16 cellular contexts compared by ENCODE assay signal in the genomic region with DNA sequence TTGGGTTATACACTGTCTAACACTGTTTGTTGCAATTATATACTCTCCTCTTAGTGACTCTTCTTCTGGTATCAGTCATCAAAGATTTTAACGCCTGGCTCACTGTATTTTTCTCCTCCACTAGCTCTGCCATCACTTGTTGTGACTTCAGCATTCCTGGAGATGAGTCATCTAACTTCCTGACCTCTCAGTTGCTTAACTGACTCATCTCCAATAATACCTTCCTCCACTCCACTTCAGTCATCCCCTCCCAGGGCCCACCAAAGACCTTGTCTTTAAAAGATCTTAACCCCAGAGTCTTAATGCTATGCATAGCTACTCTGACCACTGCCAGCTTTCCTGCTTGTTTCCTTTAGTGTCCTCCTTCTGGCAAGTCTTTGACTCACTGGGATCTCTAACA. TPM values are rescaled to one million over a fixed set of nuclear protein-coding genes. Genes with fewer than 3 reads are reported as not detected.
DNase-seq lines count a peak whose midpoint lies in the region; ATAC-seq, FAIRE-seq and TF ChIP-seq lines count a peak whose summit lies in the region.
"Had no signal": no experiment of that assay in that cellular context is flagged by ENCODE, and none has a peak within 500 bp of the region (broad histone marks: within the 10 kb centered on the region; RNA-seq: fewer than 3 reads in every experiment).

No MANE protein-coding gene starts in this region.

- no peaks in the 10 kb centered on the region for H3K9me2 ChIP-seq in hepatocyte (replicated peaks; ENCODE audit: insufficient read depth)

- no peak for ATAC-seq in GM21786 (IDR thresholded peaks at IDR 0.05; ENCODE audit: unreplicated experiment)
- no peak for ATAC-seq in GM21576 (IDR thresholded peaks at IDR 0.05; ENCODE audit: unreplicated experiment)
- ATAC-seq: WTC11 had no signal

- TF ChIP-seq POLR2A in adrenal gland (IDR thresholded peaks at IDR 0.05), result no peak

- no peaks in the 10 kb centered on the region for H3K79me2 ChIP-seq in hepatocyte

- peak; percentile 64 for FAIRE-seq in HTR-8/SVneo (lab: Jason Lieb, UNC)

- peak; percentile 82 for DNase-seq in ACHN
- peak; percentile 58 for DNase-seq in HTR-8/SVneo (ENCODE audit: insufficient read length, low spot score)
- peak in 4 of 7 donors; percentile 23 to 43 (median 28) for DNase-seq in adrenal gland
- peak; percentile 52 for DNase-seq in hepatocyte (ENCODE audit: low spot score)
- DNase-seq in midbrain (lab: John Stamatoyannopoulos, UW), result no peak
- DNase-seq in activated CD4-positive, alpha-beta memory T cell treated with anti-CD3 and anti-CD28 coated beads, Interleukin-2, amount 10 ng/mL, durations not matched to agents 7 days and 5 days, result no peak
- DNase-seq: activated effector memory CD4-positive, alpha-beta T cell treated with anti-CD3 and anti-CD28 coated beads, Interleukin-2, amount 50 U/mL, for 16 hours; AML-193; effector memory CD4-positive, alpha-beta T cell; left cardiac atrium; NCI-H1930 had no signal

- CTCF ChIA-PET in activated CD4-positive, alpha-beta memory T cell treated with anti-CD3 and anti-CD28 coated beads, Interleukin-2, amount 10 ng/mL, durations not matched to agents 7 days and 5 days (lab: Charles Lee), result no interaction called here

- TF ChIP-seq CTCF in adrenal gland (IDR thresholded peaks at IDR 0.05), result no peak
- no peak for TF ChIP-seq CTCF in hepatocyte (IDR thresholded peaks at IDR 0.05; ENCODE audit: poor library complexity)

- 26 to 55% (median 34%) methylated on average over 1 of the region's 1 CpG for WGBS in adrenal gland, 4 donors
- 13% methylated on average over 1 of the region's 1 CpG for WGBS in hepatocyte (ENCODE audit: low lambda C conversion rate, missing lambda C conversion rate)

- H3K9me3 Mint-ChIP-seq in activated CD4-positive, alpha-beta memory T cell treated with anti-CD3 and anti-CD28 coated beads, Interleukin-2, amount 10 ng/mL, durations not matched to agents 7 days and 5 days, result no peaks in the 10 kb centered on the region
- H3K9me3 Mint-ChIP-seq: WTC11 had no signal

- H4K20me1 ChIP-seq in hepatocyte (ENCODE audit: insufficient read depth, poor library complexity, severe bottlenecking), result no peaks in the 10 kb centered on the region

- H3K27ac Mint-ChIP-seq in activated CD4-positive, alpha-beta memory T cell treated with anti-CD3 and anti-CD28 coated beads, Interleukin-2, amount 10 ng/mL, durations not matched to agents 7 days and 5 days, result no peak overlapping the region
- H3K27ac Mint-ChIP-seq: WTC11 had no signal

- H3K36me3 ChIP-seq in adrenal gland (replicated peaks in 1 of 2), result no peaks in the 10 kb centered on the region
- no peaks in the 10 kb centered on the region for H3K36me3 ChIP-seq in hepatocyte (replicated peaks; ENCODE audit: insufficient read depth, low read depth)
- H3K36me3 ChIP-seq: HAP-1, prostate gland had no signal

- no peak overlapping the region for H3K4me3 ChIP-seq in adrenal gland
- H3K4me3 ChIP-seq in hepatocyte, result no peak overlapping the region
- H3K4me3 ChIP-seq: HAP-1, prostate gland had no signal

- H3K4me3 Mint-ChIP-seq in activated CD4-positive, alpha-beta memory T cell treated with anti-CD3 and anti-CD28 coated beads, Interleukin-2, amount 10 ng/mL, durations not matched to agents 7 days and 5 days, result no peak overlapping the region
- H3K4me3 Mint-ChIP-seq: WTC11 had no signal

- H3K36me3 Mint-ChIP-seq in activated CD4-positive, alpha-beta memory T cell treated with anti-CD3 and anti-CD28 coated beads, Interleukin-2, amount 10 ng/mL, durations not matched to agents 7 days and 5 days (ENCODE audit: low read depth), result no peaks in the 10 kb centered on the region
- H3K36me3 Mint-ChIP-seq: WTC11 had no signal

- H3K4me1 ChIP-seq in adrenal gland (replicated peaks in 1 of 2) (peaks cover 3% of the 10 kb centered on the region in 2 donors), hepatocyte (ENCODE audit: insufficient read depth) (no peaks in the 10 kb centered on the region)
- H3K4me1 ChIP-seq: HAP-1, prostate gland had no signal

- intact Hi-C loops in adrenal gland (cut with DNase I), result no loop called here

- H3K27ac ChIP-seq in adrenal gland (no peak overlapping the region), hepatocyte (peak overlapping the region; percentile 20)
- H3K27ac ChIP-seq: prostate gland had no signal

- no peaks in the 10 kb centered on the region for H3K4me1 Mint-ChIP-seq in activated CD4-positive, alpha-beta memory T cell treated with anti-CD3 and anti-CD28 coated beads, Interleukin-2, amount 10 ng/mL, durations not matched to agents 7 days and 5 days

- H3K4me2 ChIP-seq in hepatocyte, result no peak overlapping the region

- H2AFZ ChIP-seq in hepatocyte, result no peak overlapping the region

- POLR2A ChIA-PET in activated CD4-positive, alpha-beta memory T cell treated with anti-CD3 and anti-CD28 coated beads, Interleukin-2, amount 10 ng/mL, durations not matched to agents 7 days and 5 days (lab: Charles Lee), result no interaction called here

- H3K9me3 ChIP-seq in adrenal gland (replicated peaks in 1 of 3) (no peaks in the 10 kb centered on the region), hepatocyte (ENCODE audit: low read depth) (no peaks in the 10 kb centered on the region)
- H3K9me3 ChIP-seq: HAP-1, prostate gland had no signal

- no peaks in the 10 kb centered on the region for H3K27me3 Mint-ChIP-seq in activated CD4-positive, alpha-beta memory T cell treated with anti-CD3 and anti-CD28 coated beads, Interleukin-2, amount 10 ng/mL, durations not matched to agents 7 days and 5 days

- no peaks in the 10 kb centered on the region for H3K27me3 ChIP-seq in adrenal gland
- no peaks in the 10 kb centered on the region for H3K27me3 ChIP-seq in hepatocyte

- in situ Hi-C loops in ACHN (cut with HindIII; ENCODE audit: low pct_ligation_motif_present, low pct_unique_long_range_greater_than_20kb, low sequenced_read_pairs), result no loop called here

RNA-seq across cellular contexts. Expression of gene CLSTN2, which starts 28.5 kb away (rescaled TPM):
- total RNA-seq in adrenal gland (10 to 100 TPM in 3 of 8 donors, 1 to 10 TPM in 5; 3.2 to 17.8 (median 6.9) TPM), hepatocyte (19.7 and 27.0 TPM in 2 replicates)
- polyA plus RNA-seq in adrenal gland (1 to 10 TPM in 2 of 3 donors, under 1 TPM in 1; 0.77 to 4.9 (median 2.7) TPM), hepatocyte (23.0 and 23.5 TPM in 2 replicates)
- total RNA-seq in activated CD4-positive, alpha-beta memory T cell treated with anti-CD3 and anti-CD28 coated beads, Interleukin-2, amount 10 ng/mL, durations not matched to agents 7 days and 5 days, result not detected

Comparison
In these comparisons a context has a peak if more than half of its experiments do, and no peak if none do; other contexts are left out.
1. DNase-seq: peak in ACHN (single experiment), HTR-8/SVneo (single experiment), adrenal gland (4 of 7) and hepatocyte (single experiment); none in midbrain (single experiment) and activated CD4-positive, alpha-beta memory T cell treated with anti-CD3 and anti-CD28 coated beads, Interleukin-2, amount 10 ng/mL, durations not matched to agents 7 days and 5 days (single experiment).
2. RNA of gene CLSTN2, which starts 28.5 kb away (total RNA-seq): 19.7 to 27.0 TPM in hepatocyte and 3.2 to 17.8 TPM in adrenal gland; not detected in activated CD4-positive, alpha-beta memory T cell treated with anti-CD3 and anti-CD28 coated beads, Interleukin-2, amount 10 ng/mL, durations not matched to agents 7 days and 5 days; every median in the first group is over 4 times any median in the second.